Comparison of ENCODE assay signal across 22 cellular contexts in genomic region chr12:130440411-130441080, GRCh38.
"Had no signal": no experiment of that assay in that cellular context is flagged by ENCODE, and none has a peak within 500 bp of the region (broad histone marks: within the 10 kb centered on the region; RNA-seq: fewer than 3 reads in every experiment).

No MANE protein-coding gene starts in this region.

- H3K9me3 ChIP-seq: mucosa of descending colon, neutrophil, pancreas, prostate gland, right atrium auricular region, suprapubic skin, transverse colon had no signal

- H3K4me3 ChIP-seq: mucosa of descending colon, pancreas, prostate gland, right atrium auricular region, skin epidermis, suprapubic skin, transverse colon had no signal

- H3K36me3 Mint-ChIP-seq: immature natural killer cell, naive B cell had no signal

- DNase-seq: cortex of kidney; effector memory CD8-positive, alpha-beta T cell; hypothalamus; immature natural killer cell; islet precursor cell; mesenchymal stem cell; naive B cell; nephron progenitor cell; stimulated activated CD4-positive, alpha-beta T cell treated with anti-CD3 and anti-CD28 coated beads, Interleukin-1b, Interleukin-23, amount 100 ng/mL, for 48 hours; stimulated activated CD4-positive, alpha-beta T cell treated with anti-CD3 and anti-CD28 coated beads, Interleukin-4, amount 100 ng/mL, for 1 hour; stimulated activated CD8-positive, alpha-beta memory T cell treated with anti-CD3 and anti-CD28 coated beads, Interleukin-4, amount 100 ng/mL, for 48 hours; stimulated activated naive CD4-positive, alpha-beta T cell; stimulated activated naive CD8-positive, alpha-beta T cell treated with anti-CD3 and anti-CD28 coated beads, Interleukin-15, amount 100 ng/mL, for 72 hours; transverse colon had no signal

- H3K27ac ChIP-seq: neutrophil, pancreas, prostate gland, right atrium auricular region, skin epidermis, suprapubic skin, transverse colon had no signal

- H3K27me3 Mint-ChIP-seq: effector memory CD8-positive, alpha-beta T cell; naive B cell; stimulated activated naive CD8-positive, alpha-beta T cell treated with anti-CD3 and anti-CD28 coated beads, Interleukin-15, amount 100 ng/mL, for 72 hours had no signal

- H3K4me3 Mint-ChIP-seq: effector memory CD8-positive, alpha-beta T cell; immature natural killer cell; mesothelial cell of epicardium; naive B cell; nephron progenitor cell; stimulated activated naive CD8-positive, alpha-beta T cell treated with anti-CD3 and anti-CD28 coated beads, Interleukin-15, amount 100 ng/mL, for 72 hours had no signal

- H3K27ac Mint-ChIP-seq: effector memory CD8-positive, alpha-beta T cell; immature natural killer cell; mesothelial cell of epicardium; naive B cell; nephron progenitor cell; stimulated activated naive CD8-positive, alpha-beta T cell treated with anti-CD3 and anti-CD28 coated beads, Interleukin-15, amount 100 ng/mL, for 72 hours had no signal

- H3K4me1 ChIP-seq: pancreas, prostate gland, right atrium auricular region, suprapubic skin, transverse colon had no signal

- H3K4me1 Mint-ChIP-seq: immature natural killer cell; mesothelial cell of epicardium; nephron progenitor cell; stimulated activated naive CD8-positive, alpha-beta T cell treated with anti-CD3 and anti-CD28 coated beads, Interleukin-15, amount 100 ng/mL, for 72 hours had no signal

- H3K36me3 ChIP-seq: neutrophil, pancreas, prostate gland, right atrium auricular region, transverse colon had no signal

- H3K27me3 ChIP-seq: neutrophil, pancreas, right atrium auricular region, suprapubic skin, transverse colon had no signal

- ATAC-seq: effector memory CD8-positive, alpha-beta T cell; mucosa of descending colon; pancreas; stimulated activated naive CD8-positive, alpha-beta T cell treated with anti-CD3 and anti-CD28 coated beads, Interleukin-15, amount 100 ng/mL, for 72 hours had no signal
